In the genomic region with DNA sequence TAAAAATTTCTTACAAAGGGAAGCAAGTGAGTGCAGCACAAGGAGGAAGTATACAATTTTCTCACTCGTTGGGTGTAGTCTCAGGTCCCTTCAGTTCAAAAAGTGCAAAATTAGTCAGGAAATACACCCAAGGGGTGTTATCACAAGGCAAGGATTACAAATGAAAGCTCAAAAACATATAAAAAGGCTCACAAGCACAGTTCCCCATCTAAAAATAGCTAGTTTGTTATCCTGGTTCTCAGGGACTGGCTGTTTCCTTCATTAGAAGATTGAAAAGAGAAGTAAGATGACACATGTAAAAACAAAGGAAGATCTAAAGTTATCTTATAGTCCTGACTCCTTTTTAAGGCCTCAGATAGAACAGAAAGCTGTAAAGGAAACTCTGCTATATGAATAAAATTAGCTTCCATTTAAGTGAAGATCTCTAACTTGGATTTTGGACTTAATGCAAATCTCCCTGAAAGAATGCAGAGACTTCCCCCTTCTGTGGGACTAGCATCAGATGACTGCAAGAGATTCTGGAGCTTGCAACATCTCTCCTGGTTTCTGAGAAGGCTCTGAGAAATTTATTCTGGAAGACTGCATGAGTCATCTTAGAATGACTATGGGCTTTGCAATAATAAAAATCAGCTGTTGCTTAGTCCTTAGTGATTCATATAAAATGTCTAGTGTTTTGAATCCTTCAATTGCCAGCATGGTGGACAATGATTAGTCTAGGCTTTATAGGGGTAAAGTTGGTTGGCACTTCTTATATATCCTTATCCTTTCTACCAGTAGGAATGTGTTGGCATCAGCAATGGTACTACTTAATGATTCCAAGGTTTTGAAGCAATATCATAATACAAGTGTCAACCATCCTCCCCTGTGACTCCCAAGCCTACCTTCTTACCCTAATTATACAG, we compare ENCODE assay signal across 1 cellular context.
TF ChIP-seq lines count a peak whose summit lies in the region.

No MANE protein-coding gene starts in this region.

TF ChIP-seq in A549, 52 proteins besides CTCF, POLR2A, EP300 and RAD21 (continued from another document):
- TF ChIP-seq, protein P1, sequence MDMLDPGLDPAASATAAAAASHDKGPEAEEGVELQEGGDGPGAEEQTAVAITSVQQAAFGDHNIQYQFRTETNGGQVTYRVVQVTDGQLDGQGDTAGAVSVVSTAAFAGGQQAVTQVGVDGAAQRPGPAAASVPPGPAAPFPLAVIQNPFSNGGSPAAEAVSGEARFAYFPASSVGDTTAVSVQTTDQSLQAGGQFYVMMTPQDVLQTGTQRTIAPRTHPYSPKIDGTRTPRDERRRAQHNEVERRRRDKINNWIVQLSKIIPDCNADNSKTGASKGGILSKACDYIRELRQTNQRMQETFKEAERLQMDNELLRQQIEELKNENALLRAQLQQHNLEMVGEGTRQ (IDR thresholded peaks at IDR 0.05): no peak
- TF ChIP-seq JUNB (IDR thresholded peaks at IDR 0.05) (peak; percentile 98), TFCP2L1 (CRISPR knock-in tag; IDR thresholded peaks at IDR 0.05) (no peak), CBX2 (IDR thresholded peaks at IDR 0.05; ENCODE audit: borderline replicate concordance, low read depth) (no peak), GATA3 (IDR thresholded peaks at IDR 0.05; ENCODE audit: borderline replicate concordance) (peak; percentile 34; the same call in 1 of the 2 replicates), EHMT2 (IDR thresholded peaks at IDR 0.05; ENCODE audit: low read depth) (peak; percentile 66), SMC3 (IDR thresholded peaks at IDR 0.05) (peak; percentile 41; the same call in 1 of the 3 replicates), JUN (IDR thresholded peaks at IDR 0.05) (peak; percentile 58 to 84; a peak in 3 of 5 replicates), HOXB13 (CRISPR knock-in tag; IDR thresholded peaks at IDR 0.05; ENCODE audit: low read depth) (no peak), HDAC2 (IDR thresholded peaks at IDR 0.05) (no peak), ESRRA (IDR thresholded peaks at IDR 0.05; ENCODE audit: borderline replicate concordance, low read length) (no peak), CEBPB (IDR thresholded peaks at IDR 0.05) (peak; percentile 95 to 97), FOSL2 (IDR thresholded peaks at IDR 0.05) (peak; percentile 99), FOSL2 (CRISPR knock-in tag; IDR thresholded peaks at IDR 0.05) (peak; percentile 100)
- TF ChIP-seq, protein P2, sequence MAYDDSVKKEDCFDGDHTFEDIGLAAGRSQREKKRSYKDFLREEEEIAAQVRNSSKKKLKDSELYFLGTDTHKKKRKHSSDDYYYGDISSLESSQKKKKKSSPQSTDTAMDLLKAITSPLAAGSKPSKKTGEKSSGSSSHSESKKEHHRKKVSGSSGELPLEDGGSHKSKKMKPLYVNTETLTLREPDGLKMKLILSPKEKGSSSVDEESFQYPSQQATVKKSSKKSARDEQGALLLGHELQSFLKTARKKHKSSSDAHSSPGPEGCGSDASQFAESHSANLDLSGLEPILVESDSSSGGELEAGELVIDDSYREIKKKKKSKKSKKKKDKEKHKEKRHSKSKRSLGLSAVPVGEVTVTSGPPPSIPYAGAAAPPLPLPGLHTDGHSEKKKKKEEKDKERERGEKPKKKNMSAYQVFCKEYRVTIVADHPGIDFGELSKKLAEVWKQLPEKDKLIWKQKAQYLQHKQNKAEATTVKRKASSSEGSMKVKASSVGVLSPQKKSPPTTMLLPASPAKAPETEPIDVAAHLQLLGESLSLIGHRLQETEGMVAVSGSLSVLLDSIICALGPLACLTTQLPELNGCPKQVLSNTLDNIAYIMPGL (CRISPR knock-in tag; IDR thresholded peaks at IDR 0.05; ENCODE audit: borderline replicate concordance): no peak
